ENCODE assay signal across 19 cellular contexts in genomic region chr12:104902125-104902524, GRCh38.
"Had no signal": no experiment of that assay in that cellular context is flagged by ENCODE, and none has a peak within 500 bp of the region (broad histone marks: within the 10 kb centered on the region; RNA-seq: fewer than 3 reads in every experiment).

No MANE protein-coding gene starts in this region.

- DNase-seq: dermis blood vessel endothelial cell; esophagus squamous epithelium; foreskin fibroblast; glutamatergic neuron; islet precursor cell; left ventricle myocardium superior; mesendoderm; naive thymus-derived CD4-positive, alpha-beta T cell; posterior cingulate gyrus; sigmoid colon; stimulated activated CD4-positive, alpha-beta T cell treated with anti-CD3 and anti-CD28 coated beads, Interleukin-2, amount 100 ng/mL, for 24 hours; stimulated activated naive CD4-positive, alpha-beta T cell treated with Interleukin-2 at 50 U/mL for 16 hours; thyroid gland; upper lobe of left lung; uterus had no signal

- H3K4me1 ChIP-seq: esophagus squamous epithelium, gastroesophageal sphincter, sigmoid colon, thyroid gland, upper lobe of left lung, uterus had no signal

- H3K27ac ChIP-seq: esophagus squamous epithelium, gastroesophageal sphincter, neutrophil, sigmoid colon, skin epidermis, thyroid gland, upper lobe of left lung, uterus had no signal

- H3K9me3 ChIP-seq: esophagus squamous epithelium, gastroesophageal sphincter, neutrophil, thyroid gland, upper lobe of left lung, uterus had no signal

- H3K4me3 ChIP-seq: esophagus squamous epithelium, gastroesophageal sphincter, sigmoid colon, skin epidermis, thyroid gland, upper lobe of left lung, uterus had no signal

- H3K27me3 ChIP-seq: esophagus squamous epithelium, gastroesophageal sphincter, neutrophil, sigmoid colon, thyroid gland, upper lobe of left lung, uterus had no signal

- H3K36me3 ChIP-seq: esophagus squamous epithelium, gastroesophageal sphincter, neutrophil, sigmoid colon, thyroid gland, upper lobe of left lung, uterus had no signal

- FAIRE-seq: colon had no signal

- ATAC-seq: gastroesophageal sphincter; left ventricle myocardium superior; naive thymus-derived CD4-positive, alpha-beta T cell had no signal
